ENCODE assay signal across 1 cellular context in the genomic region with DNA sequence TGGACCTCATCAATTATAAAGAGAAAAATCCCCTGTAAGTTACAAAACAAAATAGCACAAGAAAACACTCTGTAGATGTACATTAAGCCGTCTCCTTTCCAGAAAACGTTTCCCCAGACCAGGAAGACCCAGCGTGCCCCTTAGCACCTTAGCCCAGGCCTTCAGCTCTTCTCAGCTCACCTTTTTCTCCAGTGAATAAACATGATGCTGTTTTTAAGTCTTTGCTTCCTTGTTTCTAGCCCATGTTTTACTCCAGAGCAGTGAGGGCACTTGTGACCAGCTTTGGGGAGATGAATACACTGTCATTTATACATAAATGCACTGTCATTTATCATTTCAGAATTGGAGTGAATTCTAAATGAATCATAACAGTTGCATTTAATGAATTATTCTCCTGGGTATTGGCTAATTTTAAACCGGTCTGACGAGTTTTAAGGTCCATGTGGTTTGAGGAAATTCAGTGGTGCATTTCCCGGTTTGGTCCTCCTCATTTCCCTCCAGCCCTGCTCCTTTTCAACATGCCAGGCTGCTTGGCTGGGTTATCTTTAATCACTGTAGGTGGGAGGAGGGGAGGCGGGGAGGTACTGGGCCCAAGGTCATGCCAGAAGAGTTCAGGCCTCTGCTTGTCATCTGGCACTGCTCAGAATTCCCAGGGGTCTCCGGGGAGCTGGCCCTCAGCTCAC.
TF ChIP-seq lines count a peak whose summit lies in the region.

No MANE protein-coding gene starts in this region.

TF ChIP-seq in K562, 482 proteins besides CTCF, POLR2A, EP300 and RAD21 (continued from another document):
- TF ChIP-seq, protein P1, sequence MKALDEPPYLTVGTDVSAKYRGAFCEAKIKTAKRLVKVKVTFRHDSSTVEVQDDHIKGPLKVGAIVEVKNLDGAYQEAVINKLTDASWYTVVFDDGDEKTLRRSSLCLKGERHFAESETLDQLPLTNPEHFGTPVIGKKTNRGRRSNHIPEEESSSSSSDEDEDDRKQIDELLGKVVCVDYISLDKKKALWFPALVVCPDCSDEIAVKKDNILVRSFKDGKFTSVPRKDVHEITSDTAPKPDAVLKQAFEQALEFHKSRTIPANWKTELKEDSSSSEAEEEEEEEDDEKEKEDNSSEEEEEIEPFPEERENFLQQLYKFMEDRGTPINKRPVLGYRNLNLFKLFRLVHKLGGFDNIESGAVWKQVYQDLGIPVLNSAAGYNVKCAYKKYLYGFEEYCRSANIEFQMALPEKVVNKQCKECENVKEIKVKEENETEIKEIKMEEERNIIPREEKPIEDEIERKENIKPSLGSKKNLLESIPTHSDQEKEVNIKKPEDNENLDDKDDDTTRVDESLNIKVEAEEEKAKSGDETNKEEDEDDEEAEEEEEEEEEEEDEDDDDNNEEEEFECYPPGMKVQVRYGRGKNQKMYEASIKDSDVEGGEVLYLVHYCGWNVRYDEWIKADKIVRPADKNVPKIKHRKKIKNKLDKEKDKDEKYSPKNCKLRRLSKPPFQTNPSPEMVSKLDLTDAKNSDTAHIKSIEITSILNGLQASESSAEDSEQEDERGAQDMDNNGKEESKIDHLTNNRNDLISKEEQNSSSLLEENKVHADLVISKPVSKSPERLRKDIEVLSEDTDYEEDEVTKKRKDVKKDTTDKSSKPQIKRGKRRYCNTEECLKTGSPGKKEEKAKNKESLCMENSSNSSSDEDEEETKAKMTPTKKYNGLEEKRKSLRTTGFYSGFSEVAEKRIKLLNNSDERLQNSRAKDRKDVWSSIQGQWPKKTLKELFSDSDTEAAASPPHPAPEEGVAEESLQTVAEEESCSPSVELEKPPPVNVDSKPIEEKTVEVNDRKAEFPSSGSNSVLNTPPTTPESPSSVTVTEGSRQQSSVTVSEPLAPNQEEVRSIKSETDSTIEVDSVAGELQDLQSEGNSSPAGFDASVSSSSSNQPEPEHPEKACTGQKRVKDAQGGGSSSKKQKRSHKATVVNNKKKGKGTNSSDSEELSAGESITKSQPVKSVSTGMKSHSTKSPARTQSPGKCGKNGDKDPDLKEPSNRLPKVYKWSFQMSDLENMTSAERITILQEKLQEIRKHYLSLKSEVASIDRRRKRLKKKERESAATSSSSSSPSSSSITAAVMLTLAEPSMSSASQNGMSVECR (CRISPR knock-in tag; IDR thresholded peaks at IDR 0.05): no peak
- TF ChIP-seq, protein P2, sequence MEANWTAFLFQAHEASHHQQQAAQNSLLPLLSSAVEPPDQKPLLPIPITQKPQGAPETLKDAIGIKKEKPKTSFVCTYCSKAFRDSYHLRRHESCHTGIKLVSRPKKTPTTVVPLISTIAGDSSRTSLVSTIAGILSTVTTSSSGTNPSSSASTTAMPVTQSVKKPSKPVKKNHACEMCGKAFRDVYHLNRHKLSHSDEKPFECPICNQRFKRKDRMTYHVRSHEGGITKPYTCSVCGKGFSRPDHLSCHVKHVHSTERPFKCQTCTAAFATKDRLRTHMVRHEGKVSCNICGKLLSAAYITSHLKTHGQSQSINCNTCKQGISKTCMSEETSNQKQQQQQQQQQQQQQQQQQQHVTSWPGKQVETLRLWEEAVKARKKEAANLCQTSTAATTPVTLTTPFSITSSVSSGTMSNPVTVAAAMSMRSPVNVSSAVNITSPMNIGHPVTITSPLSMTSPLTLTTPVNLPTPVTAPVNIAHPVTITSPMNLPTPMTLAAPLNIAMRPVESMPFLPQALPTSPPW (CRISPR knock-in tag; IDR thresholded peaks at IDR 0.05): peak; percentile 45
- TF ChIP-seq COPS2 (conservative IDR thresholded peaks at IDR 0.05): no peak
- TF ChIP-seq ZBTB9 (CRISPR knock-in tag; IDR thresholded peaks at IDR 0.05): no peak
- TF ChIP-seq SAP30 (IDR thresholded peaks at IDR 0.05; ENCODE audit: borderline replicate concordance, insufficient read depth, low read depth, low read length, poor library complexity, severe bottlenecking): no peak
